In genomic region chr9:29214702-29215248, GRCh38 we compare ENCODE assay signal across 11 cellular contexts. TPM values are rescaled to one million over a fixed set of nuclear protein-coding genes. Genes with fewer than 3 reads are reported as not detected.
DNase-seq lines count a peak whose midpoint lies in the region; TF ChIP-seq lines count a peak whose summit lies in the region.
"Had no signal": no experiment of that assay in that cellular context is flagged by ENCODE, and none has a peak within 500 bp of the region (broad histone marks: within the 10 kb centered on the region; RNA-seq: fewer than 3 reads in every experiment).

No MANE protein-coding gene starts in this region.

- H3K27me3 Mint-ChIP-seq in neural crest cell (ENCODE audit: low read depth): peaks cover 80% of the 10 kb centered on the region

- no peaks in the 10 kb centered on the region for H3K79me2 ChIP-seq in osteoblast (ENCODE audit: insufficient read depth, low read length)

- peaks cover 37% of the 10 kb centered on the region for H3K4me1 Mint-ChIP-seq in neural crest cell

- DNase-seq in ELR (ENCODE audit: low read depth) (peak; percentile 4), NT2/D1 (ENCODE audit: low read depth, low spot score) (peak; percentile 13), epithelial cell of proximal tubule (ENCODE audit: low read depth) (no peak), neural crest cell (ENCODE audit: low read depth, low spot score) (peak; percentile 5), vagina (ENCODE audit: extremely low spot score in 2 of 2) (no peak), NCI-H2227 (lab: John Stamatoyannopoulos, UW; ENCODE audit: unreplicated experiment) (no peak), dermis blood vessel endothelial cell (no peak), osteoblast (ENCODE audit: insufficient read length, low spot score, missing footprints) (no peak)
- DNase-seq: activated naive CD4-positive, alpha-beta T cell treated with anti-CD3 and anti-CD28 coated beads, Interleukin-2, amount 10 ng/mL, durations not matched to agents 7 days and 5 days; DND-41 had no signal

- H3K27me3 ChIP-seq in NT2/D1 (ENCODE audit: insufficient read depth, insufficient read length) (peaks cover 46% of the 10 kb centered on the region), vagina (no peaks in the 10 kb centered on the region), osteoblast (ENCODE audit: insufficient read depth, low read length) (peaks cover 37% of the 10 kb centered on the region)

- H3K36me3 ChIP-seq in NT2/D1 (ENCODE audit: insufficient read depth, insufficient read length, low read length) (no peaks in the 10 kb centered on the region), vagina (no peaks in the 10 kb centered on the region), osteoblast (ENCODE audit: insufficient read depth, low read length) (no peaks in the 10 kb centered on the region)

- H3K4me3 ChIP-seq in NT2/D1 (ENCODE audit: insufficient read length, low read depth) (peak overlapping the region; percentile 56), epithelial cell of proximal tubule (ENCODE audit: low read depth, low read length) (peak overlapping the region; percentile 41), vagina (peak overlapping the region in 1 of 2 donors; percentile 13), osteoblast (ENCODE audit: insufficient read depth, low read length) (no peak overlapping the region)

- H3K36me3 Mint-ChIP-seq in neural crest cell (ENCODE audit: low read depth): no peaks in the 10 kb centered on the region
- H3K36me3 Mint-ChIP-seq: activated naive CD4-positive, alpha-beta T cell treated with anti-CD3 and anti-CD28 coated beads, Interleukin-2, amount 10 ng/mL, durations not matched to agents 7 days and 5 days had no signal

- TF ChIP-seq CTCF in epithelial cell of proximal tubule (conservative IDR thresholded peaks at IDR 0.05; ENCODE audit: low read depth, low read length): no peak
- no peak for TF ChIP-seq CTCF in neural crest cell (conservative IDR thresholded peaks at IDR 0.05)
- TF ChIP-seq CTCF in vagina (IDR thresholded peaks at IDR 0.05): no peak
- no peak for TF ChIP-seq CTCF in osteoblast (IDR thresholded peaks at IDR 0.05; ENCODE audit: extremely low read depth, low read depth, low read length)

- no peak overlapping the region for H3K4me2 ChIP-seq in osteoblast (ENCODE audit: insufficient read depth, low read length)

- no peak overlapping the region for H2AFZ ChIP-seq in osteoblast (ENCODE audit: low read length)

- H3K4me1 ChIP-seq in NT2/D1 (ENCODE audit: insufficient read depth, insufficient read length) (peaks cover 2% of the 10 kb centered on the region), vagina (peaks cover 16% of the 10 kb centered on the region), osteoblast (ENCODE audit: insufficient read depth, low read length) (no peaks in the 10 kb centered on the region)

- no peaks in the 10 kb centered on the region for H3K9me3 Mint-ChIP-seq in neural crest cell
- H3K9me3 Mint-ChIP-seq: activated naive CD4-positive, alpha-beta T cell treated with anti-CD3 and anti-CD28 coated beads, Interleukin-2, amount 10 ng/mL, durations not matched to agents 7 days and 5 days had no signal

- H3K27ac ChIP-seq in vagina: no peak overlapping the region
- no peak overlapping the region for H3K27ac ChIP-seq in osteoblast (ENCODE audit: low read depth, low read length)

- no peaks in the 10 kb centered on the region for H4K20me1 ChIP-seq in osteoblast (ENCODE audit: insufficient read depth, low read length)

- intact Hi-C loops in vagina (cut with DNase I): no loop called here

- H3K9ac ChIP-seq in NT2/D1 (ENCODE audit: insufficient read length, low read depth): peak overlapping the region; percentile 72

- TF ChIP-seq POLR2A in vagina (IDR thresholded peaks at IDR 0.05): no peak

- H3K4me3 Mint-ChIP-seq in neural crest cell: peak overlapping the region; percentile 98
- H3K4me3 Mint-ChIP-seq: activated naive CD4-positive, alpha-beta T cell treated with anti-CD3 and anti-CD28 coated beads, Interleukin-2, amount 10 ng/mL, durations not matched to agents 7 days and 5 days had no signal

- peak overlapping the region; percentile 46 for H3K27ac Mint-ChIP-seq in neural crest cell (ENCODE audit: unreplicated experiment)
- H3K27ac Mint-ChIP-seq: activated naive CD4-positive, alpha-beta T cell treated with anti-CD3 and anti-CD28 coated beads, Interleukin-2, amount 10 ng/mL, durations not matched to agents 7 days and 5 days had no signal

- H3K9me3 ChIP-seq in NT2/D1 (ENCODE audit: insufficient read depth, low read length) (no peaks in the 10 kb centered on the region), vagina (no peaks in the 10 kb centered on the region), osteoblast (ENCODE audit: low read depth, low read length) (no peaks in the 10 kb centered on the region)

RNA-seq across cellular contexts. Expression of gene LINGO2, which starts 1.4 kb away (rescaled TPM):
- 0.14 and 2.0 TPM in 2 replicates for total RNA-seq in epithelial cell of proximal tubule
- total RNA-seq in neural crest cell: 1.5 and 2.2 TPM in 2 replicates
- total RNA-seq in vagina: 0.98 TPM
- under 0.01 TPM in 1 of 2 replicates, not detected in the other for total RNA-seq in dermis blood vessel endothelial cell
- total RNA-seq in osteoblast: not detected in 2 replicates
- total RNA-seq: HepG2 had no signal

Comparison
In these comparisons a context has a peak if more than half of its experiments do, and no peak if none do; other contexts are left out.
1. DNase-seq: peak in ELR (single experiment), NT2/D1 (single experiment) and neural crest cell (single experiment); none in epithelial cell of proximal tubule (single experiment), vagina (0 of 2), NCI-H2227 (single experiment), dermis blood vessel endothelial cell (single experiment) and osteoblast (single experiment).